In genomic region chr5:176029445-176029844, GRCh38 we compare ENCODE assay signal across 6 cellular contexts.
A peak's percentile ranks its signal among the peaks of the same experiment; 100 is the strongest.
DNase-seq lines count a peak whose midpoint lies in the region; ATAC-seq and TF ChIP-seq lines count a peak whose summit lies in the region.
"Not testable (repeated sequence)": the region's sequence is repeated elsewhere in the genome, so short reads cannot be mapped to it uniquely, and the experiment has no call there.

No MANE protein-coding gene starts in this region.

- H3K27ac ChIP-seq in CD4-positive, alpha-beta T cell (ENCODE audit: low read depth, low read length); right cardiac atrium (ENCODE audit: low read length): not testable (repeated sequence)

- DNase-seq in CD4-positive, alpha-beta T cell; activated naive CD8-positive, alpha-beta T cell treated with anti-CD3 and anti-CD28 coated beads, Interleukin-2, amount 50 U/mL, for 24 hours; right cardiac atrium; mucosa of descending colon; stimulated activated naive CD8-positive, alpha-beta T cell treated with anti-CD3 and anti-CD28 coated beads, Interleukin-15, amount 100 ng/mL, for 72 hours: not testable (repeated sequence)
- peak; percentile 56 for DNase-seq in activated CD8-positive, alpha-beta memory T cell treated with anti-CD3 and anti-CD28 coated beads for 24 hours

- H3K4me3 Mint-ChIP-seq in CD4-positive, alpha-beta T cell; activated naive CD8-positive, alpha-beta T cell treated with anti-CD3 and anti-CD28 coated beads, Interleukin-2, amount 50 U/mL, for 24 hours; stimulated activated naive CD8-positive, alpha-beta T cell treated with anti-CD3 and anti-CD28 coated beads, Interleukin-15, amount 100 ng/mL, for 72 hours: not testable (repeated sequence)

- peak overlapping the region; percentile 69 for H3K27ac Mint-ChIP-seq in CD4-positive, alpha-beta T cell
- not testable (repeated sequence) for H3K27ac Mint-ChIP-seq in activated naive CD8-positive, alpha-beta T cell treated with anti-CD3 and anti-CD28 coated beads, Interleukin-2, amount 50 U/mL, for 24 hours; stimulated activated naive CD8-positive, alpha-beta T cell treated with anti-CD3 and anti-CD28 coated beads, Interleukin-15, amount 100 ng/mL, for 72 hours

- not testable (repeated sequence) for H3K9me3 ChIP-seq in CD4-positive, alpha-beta T cell (ENCODE audit: control insufficient read depth, low read length); right cardiac atrium (ENCODE audit: control insufficient read depth, low read length); mucosa of descending colon

- not testable (repeated sequence) for TF ChIP-seq CTCF in CD4-positive, alpha-beta T cell (IDR thresholded peaks at IDR 0.05); mucosa of descending colon (IDR thresholded peaks at IDR 0.05)

- intact Hi-C loops in CD4-positive, alpha-beta T cell (cut with DNase I, micrococcal nuclease); right cardiac atrium (cut with DNase I); mucosa of descending colon (cut with DNase I, micrococcal nuclease): not testable (repeated sequence)

- POLR2A ChIA-PET in CD4-positive, alpha-beta T cell (lab: Charles Lee) = not testable (repeated sequence)

- H3K27me3 ChIP-seq in CD4-positive, alpha-beta T cell (ENCODE audit: control insufficient read depth, insufficient read depth, low read length); right cardiac atrium (ENCODE audit: control insufficient read depth, insufficient read depth): not testable (repeated sequence)

- not testable (repeated sequence) for H3K36me3 Mint-ChIP-seq in CD4-positive, alpha-beta T cell (ENCODE audit: low read depth); activated naive CD8-positive, alpha-beta T cell treated with anti-CD3 and anti-CD28 coated beads, Interleukin-2, amount 50 U/mL, for 24 hours (ENCODE audit: low read depth)

- not testable (repeated sequence) for H3K4me1 Mint-ChIP-seq in CD4-positive, alpha-beta T cell (ENCODE audit: low read depth); activated naive CD8-positive, alpha-beta T cell treated with anti-CD3 and anti-CD28 coated beads, Interleukin-2, amount 50 U/mL, for 24 hours; stimulated activated naive CD8-positive, alpha-beta T cell treated with anti-CD3 and anti-CD28 coated beads, Interleukin-15, amount 100 ng/mL, for 72 hours

- not testable (repeated sequence) for H3K36me3 ChIP-seq in mucosa of descending colon (ENCODE audit: low read depth)

- WGBS in right cardiac atrium = 95% methylated on average over 4 of the region's 7 CpGs

- H3K4me1 ChIP-seq in right cardiac atrium (ENCODE audit: control insufficient read depth, insufficient read depth, low read length); mucosa of descending colon (ENCODE audit: low read depth): not testable (repeated sequence)

- CTCF ChIA-PET in CD4-positive, alpha-beta T cell (lab: Charles Lee) = not testable (repeated sequence)

- not testable (repeated sequence) for H3K4me3 ChIP-seq in right cardiac atrium (ENCODE audit: low read length); mucosa of descending colon

- not testable (repeated sequence) for H3K9me3 Mint-ChIP-seq in CD4-positive, alpha-beta T cell; activated naive CD8-positive, alpha-beta T cell treated with anti-CD3 and anti-CD28 coated beads, Interleukin-2, amount 50 U/mL, for 24 hours; stimulated activated naive CD8-positive, alpha-beta T cell treated with anti-CD3 and anti-CD28 coated beads, Interleukin-15, amount 100 ng/mL, for 72 hours

- not testable (repeated sequence) for H3K27me3 Mint-ChIP-seq in CD4-positive, alpha-beta T cell; activated naive CD8-positive, alpha-beta T cell treated with anti-CD3 and anti-CD28 coated beads, Interleukin-2, amount 50 U/mL, for 24 hours; stimulated activated naive CD8-positive, alpha-beta T cell treated with anti-CD3 and anti-CD28 coated beads, Interleukin-15, amount 100 ng/mL, for 72 hours

- not testable (repeated sequence) for ATAC-seq in CD4-positive, alpha-beta T cell (ENCODE audit: poor library complexity)
- peak; percentile 16 for ATAC-seq in activated naive CD8-positive, alpha-beta T cell treated with anti-CD3 and anti-CD28 coated beads, Interleukin-2, amount 50 U/mL, for 24 hours
- ATAC-seq in right cardiac atrium (peak; percentile 36 to 40), mucosa of descending colon (peak; percentile 19)
- peak; percentile 13 for ATAC-seq in stimulated activated naive CD8-positive, alpha-beta T cell treated with anti-CD3 and anti-CD28 coated beads, Interleukin-15, amount 100 ng/mL, for 72 hours
